20 cellular contexts compared by ENCODE assay signal in genomic region chr3:181572432-181572831, GRCh38.
"Had no signal": no experiment of that assay in that cellular context is flagged by ENCODE, and none has a peak within 500 bp of the region (broad histone marks: within the 10 kb centered on the region; RNA-seq: fewer than 3 reads in every experiment).

No MANE protein-coding gene starts in this region.

- ATAC-seq: foreskin keratinocyte, gastroesophageal sphincter, heart left ventricle, left cardiac atrium, left lung, left ventricle myocardium superior, lower lobe of right lung, mucosa of descending colon had no signal

- H3K4me3 ChIP-seq: colonic mucosa, esophagus muscularis mucosa, gastroesophageal sphincter, heart left ventricle, hepatocyte, left lung, lower lobe of right lung, mucosa of descending colon had no signal

- H3K27ac ChIP-seq: colonic mucosa, esophagus muscularis mucosa, foreskin keratinocyte, gastroesophageal sphincter, heart left ventricle, hepatocyte, left lung, lower lobe of right lung had no signal

- H3K9me3 ChIP-seq: colonic mucosa, esophagus muscularis mucosa, gastroesophageal sphincter, heart left ventricle, left lung, lower lobe of right lung, mucosa of descending colon had no signal

- H3K79me2 ChIP-seq: hepatocyte had no signal

- H2AFZ ChIP-seq: hepatocyte had no signal

- H3K36me3 ChIP-seq: colonic mucosa, esophagus muscularis mucosa, gastroesophageal sphincter, heart left ventricle, left lung, lower lobe of right lung had no signal

- H3K27ac Mint-ChIP-seq: dendritic cell treated with granulocyte-macrophage colony-stimulating factor and Interleukin-4, amounts not matched to agents 40 ng/mL and 50 ng/mL, for 4 days; immature natural killer cell; mesothelial cell of epicardium; naive B cell had no signal

- H3K4me1 Mint-ChIP-seq: immature natural killer cell, mesothelial cell of epicardium, naive B cell had no signal

- H3K27me3 Mint-ChIP-seq: dendritic cell treated with granulocyte-macrophage colony-stimulating factor and Interleukin-4, amounts not matched to agents 40 ng/mL and 50 ng/mL, for 4 days; naive B cell had no signal

- H3K9me3 Mint-ChIP-seq: dendritic cell treated with granulocyte-macrophage colony-stimulating factor and Interleukin-4, amounts not matched to agents 40 ng/mL and 50 ng/mL, for 4 days; mesothelial cell of epicardium had no signal

- H3K4me3 Mint-ChIP-seq: dendritic cell treated with granulocyte-macrophage colony-stimulating factor and Interleukin-4, amounts not matched to agents 40 ng/mL and 50 ng/mL, for 4 days; immature natural killer cell; mesothelial cell of epicardium; naive B cell had no signal

- H3K4me2 ChIP-seq: hepatocyte had no signal

- H3K4me1 ChIP-seq: colonic mucosa, esophagus muscularis mucosa, gastroesophageal sphincter, heart left ventricle, left lung, lower lobe of right lung had no signal

- H3K36me3 Mint-ChIP-seq: immature natural killer cell, mesothelial cell of epicardium, naive B cell had no signal

- DNase-seq: colonic mucosa; cortex of kidney; effector CD4-positive, alpha-beta T cell; effector memory CD4-positive, alpha-beta T cell; foreskin keratinocyte; heart left ventricle; hypothalamus; immature natural killer cell; left cardiac atrium; left lung; left ventricle myocardium superior; lower lobe of right lung; mesenchymal stem cell; mucosa of descending colon; naive B cell had no signal

- H3K27me3 ChIP-seq: colonic mucosa, esophagus muscularis mucosa, foreskin keratinocyte, gastroesophageal sphincter, heart left ventricle, left lung had no signal
